2 cellular contexts compared by ENCODE assay signal in genomic region chr6:3119040-3119723, GRCh38.
TF ChIP-seq lines count a peak whose summit lies in the region.

No MANE protein-coding gene starts in this region.

TF ChIP-seq in HCT116, 20 proteins besides CTCF, POLR2A, EP300 and RAD21:
- TF ChIP-seq POLR2AphosphoS5 (IDR thresholded peaks at IDR 0.05; ENCODE audit: low read depth, low read length): no peak
- TF ChIP-seq SIN3A (IDR thresholded peaks at IDR 0.05; ENCODE audit: low read depth): peak; percentile 3; the same call in 1 of the 2 replicates
- peak; percentile 45; the same call in 1 of the 2 replicates for TF ChIP-seq ZFX (IDR thresholded peaks at IDR 0.05)
- no peak for TF ChIP-seq FOSL1 (IDR thresholded peaks at IDR 0.05; ENCODE audit: low read depth)
TF ChIP-seq in HCT116: peak in this region for 2.

TF ChIP-seq in HepG2, 621 proteins besides CTCF, POLR2A, EP300 and RAD21 (continues in another document):
- TF ChIP-seq, protein P1, sequence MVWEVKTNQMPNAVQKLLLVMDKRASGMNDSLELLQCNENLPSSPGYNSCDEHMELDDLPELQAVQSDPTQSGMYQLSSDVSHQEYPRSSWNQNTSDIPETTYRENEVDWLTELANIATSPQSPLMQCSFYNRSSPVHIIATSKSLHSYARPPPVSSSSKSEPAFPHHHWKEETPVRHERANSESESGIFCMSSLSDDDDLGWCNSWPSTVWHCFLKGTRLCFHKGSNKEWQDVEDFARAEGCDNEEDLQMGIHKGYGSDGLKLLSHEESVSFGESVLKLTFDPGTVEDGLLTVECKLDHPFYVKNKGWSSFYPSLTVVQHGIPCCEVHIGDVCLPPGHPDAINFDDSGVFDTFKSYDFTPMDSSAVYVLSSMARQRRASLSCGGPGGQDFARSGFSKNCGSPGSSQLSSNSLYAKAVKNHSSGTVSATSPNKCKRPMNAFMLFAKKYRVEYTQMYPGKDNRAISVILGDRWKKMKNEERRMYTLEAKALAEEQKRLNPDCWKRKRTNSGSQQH (CRISPR knock-in tag; IDR thresholded peaks at IDR 0.05; ENCODE audit: low read depth): no peak
- TF ChIP-seq NR2F6 (IDR thresholded peaks at IDR 0.05): no peak
- 0 out of 2 replicates have a peak, but pooled peaks have one; percentile 4 for TF ChIP-seq NR2F6 (CRISPR knock-in tag; IDR thresholded peaks at IDR 0.05)
- peak; percentile 4; the same call in 1 of the 2 replicates for TF ChIP-seq ZNF737 (CRISPR knock-in tag; IDR thresholded peaks at IDR 0.05; ENCODE audit: borderline replicate concordance)
- TF ChIP-seq ZNF530 (CRISPR knock-in tag; IDR thresholded peaks at IDR 0.05; ENCODE audit: low read depth): no peak
- TF ChIP-seq ZFP36L1 (CRISPR knock-in tag; IDR thresholded peaks at IDR 0.05): no peak
- TF ChIP-seq NCOR1 (IDR thresholded peaks at IDR 0.05; ENCODE audit: borderline replicate concordance, low read length): peak; percentile 70; the same call in 1 of the 2 replicates
- peak; percentile 84; the same call in 1 of the 2 replicates for TF ChIP-seq HNF4G (IDR thresholded peaks at IDR 0.05; ENCODE audit: borderline replicate concordance, low read depth, low read length)
- peak; percentile 51; the same call in 1 of the 2 replicates for TF ChIP-seq HNF4G (CRISPR knock-in tag; IDR thresholded peaks at IDR 0.05; ENCODE audit: borderline replicate concordance, low read depth)
- no peak for TF ChIP-seq ZFP41 (CRISPR knock-in tag; IDR thresholded peaks at IDR 0.05; ENCODE audit: borderline replicate concordance)
- peak; percentile 45 for TF ChIP-seq POLR2G (IDR thresholded peaks at IDR 0.05; ENCODE audit: low read depth, low read length)
- TF ChIP-seq NFKB2 (CRISPR knock-in tag; IDR thresholded peaks at IDR 0.05; ENCODE audit: borderline replicate concordance): no peak
- TF ChIP-seq, protein P2, sequence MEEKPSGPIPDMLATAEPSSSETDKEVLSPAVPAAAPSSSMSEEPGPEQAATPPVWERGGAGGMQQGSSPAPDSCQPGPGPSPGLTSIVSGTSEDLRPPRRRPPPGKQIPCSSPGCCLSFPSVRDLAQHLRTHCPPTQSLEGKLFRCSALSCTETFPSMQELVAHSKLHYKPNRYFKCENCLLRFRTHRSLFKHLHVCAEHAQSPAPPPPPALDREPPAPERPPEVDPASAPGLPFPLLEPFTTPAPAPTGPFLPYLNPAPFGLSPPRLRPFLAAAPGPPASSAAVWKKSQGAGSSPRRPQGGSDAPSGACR (CRISPR knock-in tag; IDR thresholded peaks at IDR 0.05): no peak
- TF ChIP-seq ZNF232 (CRISPR knock-in tag; IDR thresholded peaks at IDR 0.05; ENCODE audit: borderline replicate concordance): peak; percentile 71; the same call in 1 of the 2 replicates
- 0 out of 2 replicates have a peak, but pooled peaks have one; percentile 18 for TF ChIP-seq SMYD3 (CRISPR knock-in tag; IDR thresholded peaks at IDR 0.05)
- TF ChIP-seq ZFP37 (CRISPR knock-in tag; IDR thresholded peaks at IDR 0.05; ENCODE audit: borderline replicate concordance): no peak
- TF ChIP-seq ZNF354B (CRISPR knock-in tag; IDR thresholded peaks at IDR 0.05): 0 out of 2 replicates have a peak, but pooled peaks have one; percentile 47
- TF ChIP-seq ZNF839 (CRISPR knock-in tag; IDR thresholded peaks at IDR 0.05; ENCODE audit: borderline replicate concordance): no peak
- no peak for TF ChIP-seq ZNF605 (CRISPR knock-in tag; IDR thresholded peaks at IDR 0.05)
- TF ChIP-seq ZBTB37 (CRISPR knock-in tag; IDR thresholded peaks at IDR 0.05): 0 out of 2 replicates have a peak, but pooled peaks have one; percentile 21
- no peak for TF ChIP-seq TFDP2 (CRISPR knock-in tag; IDR thresholded peaks at IDR 0.05)
- no peak for TF ChIP-seq ZNF512 (CRISPR knock-in tag; IDR thresholded peaks at IDR 0.05)
- TF ChIP-seq ZSCAN29 (CRISPR knock-in tag; conservative IDR thresholded peaks at IDR 0.05): no peak
- no peak for TF ChIP-seq TCF7L2 (IDR thresholded peaks at IDR 0.05; ENCODE audit: low read depth, low read length)
- TF ChIP-seq STAG1 (CRISPR knock-in tag; IDR thresholded peaks at IDR 0.05): no peak
- TF ChIP-seq SIX4 (CRISPR knock-in tag; IDR thresholded peaks at IDR 0.05): no peak
- TF ChIP-seq, protein P3, sequence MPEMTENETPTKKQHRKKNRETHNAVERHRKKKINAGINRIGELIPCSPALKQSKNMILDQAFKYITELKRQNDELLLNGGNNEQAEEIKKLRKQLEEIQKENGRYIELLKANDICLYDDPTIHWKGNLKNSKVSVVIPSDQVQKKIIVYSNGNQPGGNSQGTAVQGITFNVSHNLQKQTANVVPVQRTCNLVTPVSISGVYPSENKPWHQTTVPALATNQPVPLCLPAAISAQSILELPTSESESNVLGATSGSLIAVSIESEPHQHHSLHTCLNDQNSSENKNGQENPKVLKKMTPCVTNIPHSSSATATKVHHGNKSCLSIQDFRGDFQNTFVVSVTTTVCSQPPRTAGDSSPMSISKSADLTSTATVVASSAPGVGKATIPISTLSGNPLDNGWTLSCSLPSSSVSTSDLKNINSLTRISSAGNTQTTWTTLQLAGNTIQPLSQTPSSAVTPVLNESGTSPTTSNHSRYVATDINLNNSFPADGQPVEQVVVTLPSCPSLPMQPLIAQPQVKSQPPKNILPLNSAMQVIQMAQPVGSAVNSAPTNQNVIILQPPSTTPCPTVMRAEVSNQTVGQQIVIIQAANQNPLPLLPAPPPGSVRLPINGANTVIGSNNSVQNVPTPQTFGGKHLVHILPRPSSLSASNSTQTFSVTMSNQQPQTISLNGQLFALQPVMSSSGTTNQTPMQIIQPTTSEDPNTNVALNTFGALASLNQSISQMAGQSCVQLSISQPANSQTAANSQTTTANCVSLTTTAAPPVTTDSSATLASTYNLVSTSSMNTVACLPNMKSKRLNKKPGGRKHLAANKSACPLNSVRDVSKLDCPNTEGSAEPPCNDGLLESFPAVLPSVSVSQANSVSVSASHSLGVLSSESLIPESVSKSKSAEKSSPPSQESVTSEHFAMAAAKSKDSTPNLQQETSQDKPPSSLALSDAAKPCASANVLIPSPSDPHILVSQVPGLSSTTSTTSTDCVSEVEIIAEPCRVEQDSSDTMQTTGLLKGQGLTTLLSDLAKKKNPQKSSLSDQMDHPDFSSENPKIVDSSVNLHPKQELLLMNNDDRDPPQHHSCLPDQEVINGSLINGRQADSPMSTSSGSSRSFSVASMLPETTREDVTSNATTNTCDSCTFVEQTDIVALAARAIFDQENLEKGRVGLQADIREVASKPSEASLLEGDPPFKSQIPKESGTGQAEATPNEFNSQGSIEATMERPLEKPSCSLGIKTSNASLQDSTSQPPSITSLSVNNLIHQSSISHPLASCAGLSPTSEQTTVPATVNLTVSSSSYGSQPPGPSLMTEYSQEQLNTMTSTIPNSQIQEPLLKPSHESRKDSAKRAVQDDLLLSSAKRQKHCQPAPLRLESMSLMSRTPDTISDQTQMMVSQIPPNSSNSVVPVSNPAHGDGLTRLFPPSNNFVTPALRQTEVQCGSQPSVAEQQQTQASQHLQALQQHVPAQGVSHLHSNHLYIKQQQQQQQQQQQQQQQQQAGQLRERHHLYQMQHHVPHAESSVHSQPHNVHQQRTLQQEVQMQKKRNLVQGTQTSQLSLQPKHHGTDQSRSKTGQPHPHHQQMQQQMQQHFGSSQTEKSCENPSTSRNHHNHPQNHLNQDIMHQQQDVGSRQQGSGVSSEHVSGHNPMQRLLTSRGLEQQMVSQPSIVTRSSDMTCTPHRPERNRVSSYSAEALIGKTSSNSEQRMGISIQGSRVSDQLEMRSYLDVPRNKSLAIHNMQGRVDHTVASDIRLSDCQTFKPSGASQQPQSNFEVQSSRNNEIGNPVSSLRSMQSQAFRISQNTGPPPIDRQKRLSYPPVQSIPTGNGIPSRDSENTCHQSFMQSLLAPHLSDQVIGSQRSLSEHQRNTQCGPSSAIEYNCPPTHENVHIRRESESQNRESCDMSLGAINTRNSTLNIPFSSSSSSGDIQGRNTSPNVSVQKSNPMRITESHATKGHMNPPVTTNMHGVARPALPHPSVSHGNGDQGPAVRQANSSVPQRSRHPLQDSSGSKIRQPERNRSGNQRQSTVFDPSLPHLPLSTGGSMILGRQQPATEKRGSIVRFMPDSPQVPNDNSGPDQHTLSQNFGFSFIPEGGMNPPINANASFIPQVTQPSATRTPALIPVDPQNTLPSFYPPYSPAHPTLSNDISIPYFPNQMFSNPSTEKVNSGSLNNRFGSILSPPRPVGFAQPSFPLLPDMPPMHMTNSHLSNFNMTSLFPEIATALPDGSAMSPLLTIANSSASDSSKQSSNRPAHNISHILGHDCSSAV (CRISPR knock-in tag; IDR thresholded peaks at IDR 0.05; ENCODE audit: borderline replicate concordance): no peak
- TF ChIP-seq RARG (CRISPR knock-in tag; IDR thresholded peaks at IDR 0.05; ENCODE audit: low read depth): 0 out of 2 replicates have a peak, but pooled peaks have one; percentile 27
- peak in 1 of 2 experiments; percentile 25; a peak in 3 of 4 replicates for TF ChIP-seq HMGXB4 (CRISPR knock-in tag; IDR thresholded peaks at IDR 0.05; ENCODE audit: borderline replicate concordance in 1 of 2, low read depth in 1 of 2)
- TF ChIP-seq ZNF317 (CRISPR knock-in tag; IDR thresholded peaks at IDR 0.05): 0 out of 2 replicates have a peak, but pooled peaks have one; percentile 63
- TF ChIP-seq ZNF138 (CRISPR knock-in tag; IDR thresholded peaks at IDR 0.05; ENCODE audit: low read depth): 0 out of 2 replicates have a peak, but pooled peaks have one; percentile 7
- peak; percentile 1; the same call in 1 of the 2 replicates for TF ChIP-seq MXD4 (CRISPR knock-in tag; IDR thresholded peaks at IDR 0.05)
- no peak for TF ChIP-seq TCF7 (IDR thresholded peaks at IDR 0.05; ENCODE audit: low read depth)
- TF ChIP-seq HOXA9 (CRISPR knock-in tag; IDR thresholded peaks at IDR 0.05; ENCODE audit: borderline replicate concordance): no peak; the same call in 1 of the 2 replicates
- no peak; the same call in 1 of the 2 replicates for TF ChIP-seq ZNF335 (CRISPR knock-in tag; IDR thresholded peaks at IDR 0.05)
- TF ChIP-seq, protein P4, sequence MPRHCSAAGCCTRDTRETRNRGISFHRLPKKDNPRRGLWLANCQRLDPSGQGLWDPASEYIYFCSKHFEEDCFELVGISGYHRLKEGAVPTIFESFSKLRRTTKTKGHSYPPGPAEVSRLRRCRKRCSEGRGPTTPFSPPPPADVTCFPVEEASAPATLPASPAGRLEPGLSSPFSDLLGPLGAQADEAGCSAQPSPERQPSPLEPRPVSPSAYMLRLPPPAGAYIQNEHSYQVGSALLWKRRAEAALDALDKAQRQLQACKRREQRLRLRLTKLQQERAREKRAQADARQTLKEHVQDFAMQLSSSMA (CRISPR knock-in tag; IDR thresholded peaks at IDR 0.05): no peak
- TF ChIP-seq, protein P5, sequence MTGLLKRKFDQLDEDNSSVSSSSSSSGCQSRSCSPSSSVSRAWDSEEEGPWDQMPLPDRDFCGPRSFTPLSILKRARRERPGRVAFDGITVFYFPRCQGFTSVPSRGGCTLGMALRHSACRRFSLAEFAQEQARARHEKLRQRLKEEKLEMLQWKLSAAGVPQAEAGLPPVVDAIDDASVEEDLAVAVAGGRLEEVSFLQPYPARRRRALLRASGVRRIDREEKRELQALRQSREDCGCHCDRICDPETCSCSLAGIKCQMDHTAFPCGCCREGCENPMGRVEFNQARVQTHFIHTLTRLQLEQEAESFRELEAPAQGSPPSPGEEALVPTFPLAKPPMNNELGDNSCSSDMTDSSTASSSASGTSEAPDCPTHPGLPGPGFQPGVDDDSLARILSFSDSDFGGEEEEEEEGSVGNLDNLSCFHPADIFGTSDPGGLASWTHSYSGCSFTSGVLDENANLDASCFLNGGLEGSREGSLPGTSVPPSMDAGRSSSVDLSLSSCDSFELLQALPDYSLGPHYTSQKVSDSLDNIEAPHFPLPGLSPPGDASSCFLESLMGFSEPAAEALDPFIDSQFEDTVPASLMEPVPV (CRISPR knock-in tag; IDR thresholded peaks at IDR 0.05): no peak
- 0 out of 2 replicates have a peak, but pooled peaks have one; percentile 31 for TF ChIP-seq HDAC1 (CRISPR knock-in tag; IDR thresholded peaks at IDR 0.05)
